17 cellular contexts compared by ENCODE assay signal in the genomic region with DNA sequence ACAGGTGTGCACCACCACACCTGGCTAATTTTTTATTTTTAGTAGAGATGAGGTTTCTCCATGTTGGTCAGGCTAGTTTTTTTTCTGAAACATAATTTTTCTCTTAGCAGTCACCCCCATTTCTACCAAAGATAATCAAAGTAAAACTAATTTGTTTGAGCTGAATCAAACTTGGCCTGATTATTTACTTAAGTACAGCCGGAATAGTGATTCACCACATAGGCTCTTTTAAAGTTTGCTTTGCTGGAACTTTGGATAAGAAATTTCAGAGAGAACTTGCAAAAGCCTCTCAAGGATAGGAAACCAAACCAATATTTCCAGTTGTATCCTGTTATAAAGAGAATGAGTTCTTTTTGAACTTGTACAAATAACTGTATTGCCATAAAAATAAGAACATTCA.
DNase-seq lines count a peak whose midpoint lies in the region; ATAC-seq lines count a peak whose summit lies in the region.
"Had no signal": no experiment of that assay in that cellular context is flagged by ENCODE, and none has a peak within 500 bp of the region (broad histone marks: within the 10 kb centered on the region; RNA-seq: fewer than 3 reads in every experiment).

No MANE protein-coding gene starts in this region.

- no peaks in the 10 kb centered on the region for H3K4me1 ChIP-seq in aorta (ENCODE audit: control insufficient read depth in 1 of 2, insufficient read depth in 2 of 2, low read length in 2 of 2)

- no peak overlapping the region for H3K4me3 ChIP-seq in aorta (ENCODE audit: low read length in 2 of 2)
- H3K4me3 ChIP-seq: dorsolateral prefrontal cortex, GM12878, tibial artery had no signal

- peak; percentile 56 for ATAC-seq in aorta (ENCODE audit: low FRiP score)
- no peak for ATAC-seq in HG02610 (IDR thresholded peaks at IDR 0.05; ENCODE audit: unreplicated experiment)
- ATAC-seq: GM12878, right cardiac atrium had no signal

- H3K36me3 ChIP-seq in aorta (ENCODE audit: control insufficient read depth in 1 of 2, insufficient read depth in 2 of 2, low read length in 1 of 2), result no peaks in the 10 kb centered on the region
- H3K36me3 ChIP-seq: tibial artery had no signal

- peak; percentile 10 for DNase-seq in HT-29 (ENCODE audit: low spot score)
- DNase-seq in astrocyte of the hippocampus (ENCODE audit: low read depth, low spot score), result peak; percentile 23
- peak; percentile 14 for DNase-seq in glomerular endothelial cell (ENCODE audit: extremely low read depth, low read depth, low spot score)
- no peak for DNase-seq in aorta
- DNase-seq in NCI-H345 treated with DMSO at 0.1 percent for 48 hours (lab: John Stamatoyannopoulos, UW; ENCODE audit: unreplicated experiment), result no peak
- no peak for DNase-seq in activated CD4-positive, alpha-beta T cell treated with anti-CD3 and anti-CD28 coated beads, Interleukin-2, amount 50 U/mL, for 1 hour
- DNase-seq: activated CD4-positive, alpha-beta T cell treated with anti-CD3 and anti-CD28 coated beads, Interleukin-2, amount 50 U/mL, for 48 hours; CD8-positive, alpha-beta memory T cell; dorsolateral prefrontal cortex; foreskin melanocyte; mammary epithelial cell; NCI-H69; right cardiac atrium; stimulated activated CD4-positive, alpha-beta T cell treated with anti-CD3 and anti-CD28 coated beads, Interleukin-4, amount 100 ng/mL, for 1 hour; tibial artery had no signal

- intact Hi-C loops in aorta (cut with DNase I), result no loop called here

- no peak overlapping the region for H3K27ac ChIP-seq in aorta (ENCODE audit: low read depth in 1 of 2, low read length in 2 of 2)
- H3K27ac ChIP-seq: dorsolateral prefrontal cortex had no signal

- 4% methylated on average over 1 of the region's 1 CpG for WGBS in aorta, 2 donors

- no peaks in the 10 kb centered on the region for H3K27me3 ChIP-seq in aorta (ENCODE audit: control insufficient read depth in 1 of 2, insufficient read depth in 2 of 2, low read length in 1 of 2)
- H3K27me3 ChIP-seq: tibial artery had no signal

- H3K9me3 ChIP-seq in aorta (ENCODE audit: control insufficient read depth, low read length), result no peaks in the 10 kb centered on the region
- H3K9me3 ChIP-seq: tibial artery had no signal

Comparison
In these comparisons a context has a peak if more than half of its experiments do, and no peak if none do; other contexts are left out.
1. DNase-seq: peak in HT-29 (single experiment), astrocyte of the hippocampus (single experiment) and glomerular endothelial cell (single experiment); none in aorta (0 of 2), NCI-H345 treated with DMSO at 0.1 percent for 48 hours (single experiment) and activated CD4-positive, alpha-beta T cell treated with anti-CD3 and anti-CD28 coated beads, Interleukin-2, amount 50 U/mL, for 1 hour (single experiment).